1 cellular context compared by ENCODE assay signal in the genomic region with DNA sequence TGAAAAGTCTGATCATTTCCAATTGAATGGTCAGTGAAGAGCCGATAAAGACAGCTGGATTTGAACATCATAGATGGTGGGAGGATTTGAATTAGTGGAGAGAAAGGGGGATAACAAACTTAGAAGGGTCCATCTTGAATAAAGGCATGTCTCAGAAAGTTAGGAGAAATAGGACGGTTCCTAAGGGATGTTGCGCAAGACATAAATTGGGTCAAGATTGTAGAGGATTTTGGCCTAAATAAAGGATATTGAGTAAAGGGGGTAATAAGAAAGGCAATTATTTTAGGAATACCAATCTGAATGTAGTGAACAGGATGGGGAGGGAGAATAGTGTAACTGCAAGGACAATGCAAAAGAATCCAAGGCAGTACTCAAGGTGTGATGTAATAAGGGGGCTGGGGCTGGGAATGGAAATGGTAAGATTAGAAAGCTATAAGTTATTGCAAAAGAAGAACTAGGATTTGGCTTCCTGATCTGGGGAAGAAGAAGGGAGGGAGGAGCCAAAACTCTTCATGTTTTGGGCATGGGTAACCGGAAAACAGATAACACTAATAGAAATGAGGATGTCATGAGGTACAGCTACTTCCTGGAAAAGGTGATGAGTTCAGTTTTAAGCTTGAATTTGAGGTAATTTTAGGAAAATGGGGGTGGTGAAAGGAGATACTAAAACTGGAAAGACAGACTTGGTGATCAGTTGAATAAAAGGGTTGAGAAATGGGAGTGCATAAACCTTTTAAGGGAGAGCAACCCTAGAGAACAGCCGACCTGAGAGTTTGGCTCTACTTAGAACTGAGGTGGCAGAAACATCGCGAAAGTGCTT.
A peak's percentile ranks its signal among the peaks of the same experiment; 100 is the strongest.
TF ChIP-seq lines count a peak whose summit lies in the region.

No MANE protein-coding gene starts in this region.

TF ChIP-seq in K562, 482 proteins besides CTCF, POLR2A, EP300 and RAD21 (continued from another document and continues in another):
- TF ChIP-seq KAT7 (CRISPR knock-in tag; IDR thresholded peaks at IDR 0.05; ENCODE audit: borderline replicate concordance) (no peak), XRCC5 (IDR thresholded peaks at IDR 0.05; ENCODE audit: low read depth, low read length) (no peak), SLC30A9 (CRISPR knock-in tag; IDR thresholded peaks at IDR 0.05) (no peak), E2F5 (CRISPR knock-in tag; IDR thresholded peaks at IDR 0.05) (no peak), ZBTB7A (IDR thresholded peaks at IDR 0.05; ENCODE audit: borderline replicate concordance, control insufficient read depth, low read depth, low read length) (no peak), ZNF174 (CRISPR knock-in tag; IDR thresholded peaks at IDR 0.05) (no peak), MXI1 (IDR thresholded peaks at IDR 0.05; ENCODE audit: low read depth, low read length) (no peak), FOSL1 (tag; conservative IDR thresholded peaks at IDR 0.05) (0 out of 2 replicates have a peak, but pooled peaks have one; percentile 24), ETV1 (tag; conservative IDR thresholded peaks at IDR 0.05; ENCODE audit: low read depth) (peak; percentile 62), BRD4 (IDR thresholded peaks at IDR 0.05) (no peak), ZHX1 (conservative IDR thresholded peaks at IDR 0.05; ENCODE audit: low read length) (no peak), GATAD2A (IDR thresholded peaks at IDR 0.05) (no peak), MCM2 (IDR thresholded peaks at IDR 0.05; ENCODE audit: low read depth) (no peak), FIP1L1 (IDR thresholded peaks at IDR 0.05; ENCODE audit: low read depth, low read length, poor library complexity, severe bottlenecking) (no peak), TOE1 (IDR thresholded peaks at IDR 0.05; ENCODE audit: borderline replicate concordance) (no peak), TOE1 (CRISPR knock-in tag; IDR thresholded peaks at IDR 0.05; ENCODE audit: borderline replicate concordance, low read depth) (no peak), PHB2 (IDR thresholded peaks at IDR 0.05; ENCODE audit: low read depth) (no peak), TAF1 (IDR thresholded peaks at IDR 0.05; ENCODE audit: control insufficient read depth, extremely low read depth, insufficient read depth, low read length, severe bottlenecking) (no peak), KHSRP (IDR thresholded peaks at IDR 0.05) (no peak), LCOR (CRISPR knock-in tag; IDR thresholded peaks at IDR 0.05) (no peak), DPF2 (IDR thresholded peaks at IDR 0.05) (peak; percentile 41; the same call in 1 of the 2 replicates), MBD1 (CRISPR knock-in tag; IDR thresholded peaks at IDR 0.05) (no peak), RAD51 (IDR thresholded peaks at IDR 0.05; ENCODE audit: borderline replicate concordance, low read depth) (no peak), KDM4B (IDR thresholded peaks at IDR 0.05; ENCODE audit: borderline replicate concordance in 2 of 2, low read depth in 1 of 2) (no peak), ZNF431 (CRISPR knock-in tag; IDR thresholded peaks at IDR 0.05) (no peak), ZNF212 (CRISPR knock-in tag; IDR thresholded peaks at IDR 0.05) (no peak), CTBP1 (IDR thresholded peaks at IDR 0.05; ENCODE audit: borderline replicate concordance) (peak; percentile 20; the same call in 1 of the 2 replicates), TRIM24 (IDR thresholded peaks at IDR 0.05) (peak; percentile 41 to 42; a peak in 3 of 4 replicates), PTBP1 (IDR thresholded peaks at IDR 0.05; ENCODE audit: low read depth, low read length) (no peak), FOXJ3 (CRISPR knock-in tag; IDR thresholded peaks at IDR 0.05) (no peak), SRSF7 (optimal IDR thresholded peaks at IDR 0.05; ENCODE audit: low read depth, low read length) (no peak), CEBPG (CRISPR knock-in tag; IDR thresholded peaks at IDR 0.05) (peak; percentile 73), CEBPG (tag; conservative IDR thresholded peaks at IDR 0.05 in 1 of 2, IDR thresholded peaks at IDR 0.05 in 1 of 2) (peak; percentile 92 to 96)
- TF ChIP-seq, protein P1, sequence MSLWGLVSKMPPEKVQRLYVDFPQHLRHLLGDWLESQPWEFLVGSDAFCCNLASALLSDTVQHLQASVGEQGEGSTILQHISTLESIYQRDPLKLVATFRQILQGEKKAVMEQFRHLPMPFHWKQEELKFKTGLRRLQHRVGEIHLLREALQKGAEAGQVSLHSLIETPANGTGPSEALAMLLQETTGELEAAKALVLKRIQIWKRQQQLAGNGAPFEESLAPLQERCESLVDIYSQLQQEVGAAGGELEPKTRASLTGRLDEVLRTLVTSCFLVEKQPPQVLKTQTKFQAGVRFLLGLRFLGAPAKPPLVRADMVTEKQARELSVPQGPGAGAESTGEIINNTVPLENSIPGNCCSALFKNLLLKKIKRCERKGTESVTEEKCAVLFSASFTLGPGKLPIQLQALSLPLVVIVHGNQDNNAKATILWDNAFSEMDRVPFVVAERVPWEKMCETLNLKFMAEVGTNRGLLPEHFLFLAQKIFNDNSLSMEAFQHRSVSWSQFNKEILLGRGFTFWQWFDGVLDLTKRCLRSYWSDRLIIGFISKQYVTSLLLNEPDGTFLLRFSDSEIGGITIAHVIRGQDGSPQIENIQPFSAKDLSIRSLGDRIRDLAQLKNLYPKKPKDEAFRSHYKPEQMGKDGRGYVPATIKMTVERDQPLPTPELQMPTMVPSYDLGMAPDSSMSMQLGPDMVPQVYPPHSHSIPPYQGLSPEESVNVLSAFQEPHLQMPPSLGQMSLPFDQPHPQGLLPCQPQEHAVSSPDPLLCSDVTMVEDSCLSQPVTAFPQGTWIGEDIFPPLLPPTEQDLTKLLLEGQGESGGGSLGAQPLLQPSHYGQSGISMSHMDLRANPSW (CRISPR knock-in tag; IDR thresholded peaks at IDR 0.05): no peak
- TF ChIP-seq, protein P2, sequence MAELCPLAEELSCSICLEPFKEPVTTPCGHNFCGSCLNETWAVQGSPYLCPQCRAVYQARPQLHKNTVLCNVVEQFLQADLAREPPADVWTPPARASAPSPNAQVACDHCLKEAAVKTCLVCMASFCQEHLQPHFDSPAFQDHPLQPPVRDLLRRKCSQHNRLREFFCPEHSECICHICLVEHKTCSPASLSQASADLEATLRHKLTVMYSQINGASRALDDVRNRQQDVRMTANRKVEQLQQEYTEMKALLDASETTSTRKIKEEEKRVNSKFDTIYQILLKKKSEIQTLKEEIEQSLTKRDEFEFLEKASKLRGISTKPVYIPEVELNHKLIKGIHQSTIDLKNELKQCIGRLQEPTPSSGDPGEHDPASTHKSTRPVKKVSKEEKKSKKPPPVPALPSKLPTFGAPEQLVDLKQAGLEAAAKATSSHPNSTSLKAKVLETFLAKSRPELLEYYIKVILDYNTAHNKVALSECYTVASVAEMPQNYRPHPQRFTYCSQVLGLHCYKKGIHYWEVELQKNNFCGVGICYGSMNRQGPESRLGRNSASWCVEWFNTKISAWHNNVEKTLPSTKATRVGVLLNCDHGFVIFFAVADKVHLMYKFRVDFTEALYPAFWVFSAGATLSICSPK (IDR thresholded peaks at IDR 0.05; ENCODE audit: borderline replicate concordance): no peak
- TF ChIP-seq, protein P3, sequence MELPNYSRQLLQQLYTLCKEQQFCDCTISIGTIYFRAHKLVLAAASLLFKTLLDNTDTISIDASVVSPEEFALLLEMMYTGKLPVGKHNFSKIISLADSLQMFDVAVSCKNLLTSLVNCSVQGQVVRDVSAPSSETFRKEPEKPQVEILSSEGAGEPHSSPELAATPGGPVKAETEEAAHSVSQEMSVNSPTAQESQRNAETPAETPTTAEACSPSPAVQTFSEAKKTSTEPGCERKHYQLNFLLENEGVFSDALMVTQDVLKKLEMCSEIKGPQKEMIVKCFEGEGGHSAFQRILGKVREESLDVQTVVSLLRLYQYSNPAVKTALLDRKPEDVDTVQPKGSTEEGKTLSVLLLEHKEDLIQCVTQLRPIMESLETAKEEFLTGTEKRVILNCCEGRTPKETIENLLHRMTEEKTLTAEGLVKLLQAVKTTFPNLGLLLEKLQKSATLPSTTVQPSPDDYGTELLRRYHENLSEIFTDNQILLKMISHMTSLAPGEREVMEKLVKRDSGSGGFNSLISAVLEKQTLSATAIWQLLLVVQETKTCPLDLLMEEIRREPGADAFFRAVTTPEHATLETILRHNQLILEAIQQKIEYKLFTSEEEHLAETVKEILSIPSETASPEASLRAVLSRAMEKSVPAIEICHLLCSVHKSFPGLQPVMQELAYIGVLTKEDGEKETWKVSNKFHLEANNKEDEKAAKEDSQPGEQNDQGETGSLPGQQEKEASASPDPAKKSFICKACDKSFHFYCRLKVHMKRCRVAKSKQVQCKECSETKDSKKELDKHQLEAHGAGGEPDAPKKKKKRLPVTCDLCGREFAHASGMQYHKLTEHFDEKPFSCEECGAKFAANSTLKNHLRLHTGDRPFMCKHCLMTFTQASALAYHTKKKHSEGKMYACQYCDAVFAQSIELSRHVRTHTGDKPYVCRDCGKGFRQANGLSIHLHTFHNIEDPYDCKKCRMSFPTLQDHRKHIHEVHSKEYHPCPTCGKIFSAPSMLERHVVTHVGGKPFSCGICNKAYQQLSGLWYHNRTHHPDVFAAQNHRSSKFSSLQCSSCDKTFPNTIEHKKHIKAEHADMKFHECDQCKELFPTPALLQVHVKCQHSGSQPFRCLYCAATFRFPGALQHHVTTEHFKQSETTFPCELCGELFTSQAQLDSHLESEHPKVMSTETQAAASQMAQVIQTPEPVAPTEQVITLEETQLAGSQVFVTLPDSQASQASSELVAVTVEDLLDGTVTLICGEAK (IDR thresholded peaks at IDR 0.05): peak; percentile 47; the same call in 1 of the 2 replicates
- TF ChIP-seq, protein P3 (CRISPR knock-in tag; IDR thresholded peaks at IDR 0.05): no peak
- TF ChIP-seq, protein P4, sequence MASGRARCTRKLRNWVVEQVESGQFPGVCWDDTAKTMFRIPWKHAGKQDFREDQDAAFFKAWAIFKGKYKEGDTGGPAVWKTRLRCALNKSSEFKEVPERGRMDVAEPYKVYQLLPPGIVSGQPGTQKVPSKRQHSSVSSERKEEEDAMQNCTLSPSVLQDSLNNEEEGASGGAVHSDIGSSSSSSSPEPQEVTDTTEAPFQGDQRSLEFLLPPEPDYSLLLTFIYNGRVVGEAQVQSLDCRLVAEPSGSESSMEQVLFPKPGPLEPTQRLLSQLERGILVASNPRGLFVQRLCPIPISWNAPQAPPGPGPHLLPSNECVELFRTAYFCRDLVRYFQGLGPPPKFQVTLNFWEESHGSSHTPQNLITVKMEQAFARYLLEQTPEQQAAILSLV (tag; IDR thresholded peaks at IDR 0.05): peak; percentile 83
